Comparison of ENCODE assay signal across 11 cellular contexts in genomic region chr21:15195104-15195503, GRCh38.
"Had no signal": no experiment of that assay in that cellular context is flagged by ENCODE, and none has a peak within 500 bp of the region (broad histone marks: within the 10 kb centered on the region; RNA-seq: fewer than 3 reads in every experiment).

No MANE protein-coding gene starts in this region.

- H3K4me3 ChIP-seq: GM23248, GM23338, HAP-1 had no signal

- H3K36me3 ChIP-seq: HAP-1 had no signal

- H3K4me2 ChIP-seq: GM23338 had no signal

- H3K9ac ChIP-seq: GM23248 had no signal

- H3K9me3 ChIP-seq: HAP-1 had no signal

- H3K27ac ChIP-seq: GM23248 had no signal

- H2AFZ ChIP-seq: GM23248, GM23338 had no signal

- DNase-seq: GM23248, GOT3, H7, H9, HCEC 1CT, HFFc6 had no signal

- ATAC-seq: GM23338, HCT116 had no signal

- H3K4me1 ChIP-seq: HAP-1 had no signal

- FAIRE-seq: H1, H54 had no signal
